In the genomic region with DNA sequence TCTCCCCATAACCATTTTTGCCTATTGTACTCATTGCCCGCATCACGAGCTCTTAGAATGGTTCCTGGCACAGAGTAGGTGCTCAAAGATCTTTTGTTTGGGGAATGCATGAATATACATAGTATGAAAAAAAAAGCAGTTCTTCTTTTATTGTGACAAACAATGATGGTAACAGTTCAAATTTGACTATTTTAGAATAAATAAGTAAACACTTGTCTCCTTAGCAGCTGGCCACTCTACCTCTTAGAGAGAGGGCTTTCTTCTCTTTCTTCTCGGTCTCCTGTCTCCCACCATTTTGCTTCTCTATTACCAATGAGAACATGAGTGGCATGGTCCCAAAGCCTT, we compare ENCODE assay signal across 8 cellular contexts. TPM values are rescaled to one million over a fixed set of nuclear protein-coding genes. Genes with fewer than 3 reads are reported as not detected.
DNase-seq lines count a peak whose midpoint lies in the region; ATAC-seq and TF ChIP-seq lines count a peak whose summit lies in the region.

No MANE protein-coding gene starts in this region.

- DNase-seq in cardiac muscle cell (ENCODE audit: low read depth in 1 of 2, low spot score in 1 of 2) (no peak), Right ventricle myocardium inferior (ENCODE audit: missing footprints) (no peak), HL-60 (ENCODE audit: low read depth in 1 of 2, low spot score in 1 of 2) (no peak), coronary artery (ENCODE audit: low spot score) (no peak), foreskin keratinocyte (no peak), retina (no peak)
- no peak for DNase-seq in stimulated activated CD4-positive, alpha-beta T cell treated with anti-CD3 and anti-CD28 coated beads, Interleukin-1b, Interleukin-23, amount 100 ng/mL, for 48 hours

- peak overlapping the region; percentile 82 to 88 (median 86) for H3K4me3 Mint-ChIP-seq in nephron

- H3K4me3 ChIP-seq in cardiac muscle cell (peak overlapping the region; percentile 98), HL-60 (replicated peaks; ENCODE audit: insufficient read depth, low read length) (peak overlapping the region; percentile 65; the same call in 1 of the 2 replicates), coronary artery (peak overlapping the region; percentile 75)

- no peaks in the 10 kb centered on the region for H3K9me3 ChIP-seq in cardiac muscle cell (ENCODE audit: low read depth)

- H3K36me3 ChIP-seq in cardiac muscle cell = no peaks in the 10 kb centered on the region

- H3K27me3 ChIP-seq in cardiac muscle cell = peaks cover 49% of the 10 kb centered on the region
- H3K27me3 ChIP-seq in HL-60 (ENCODE audit: insufficient read depth, poor library complexity, severe bottlenecking) = peaks cover 59% of the 10 kb centered on the region
- H3K27me3 ChIP-seq in foreskin keratinocyte = peaks cover 93% of the 10 kb centered on the region

- H3K9me3 Mint-ChIP-seq in nephron = no peaks in the 10 kb centered on the region

- ATAC-seq in Right ventricle myocardium inferior (no peak), foreskin keratinocyte (no peak)

- peaks cover 8% of the 10 kb centered on the region for H3K4me1 ChIP-seq in cardiac muscle cell (ENCODE audit: low read depth)
- H3K4me1 ChIP-seq in foreskin keratinocyte = peaks cover 8% of the 10 kb centered on the region

- H3K36me3 Mint-ChIP-seq in nephron (ENCODE audit: low read depth) = no peaks in the 10 kb centered on the region

- H3K27me3 Mint-ChIP-seq in nephron (ENCODE audit: low read depth) = peaks cover 57% of the 10 kb centered on the region

- no peak for TF ChIP-seq CTCF in cardiac muscle cell (IDR thresholded peaks at IDR 0.05; ENCODE audit: low read depth, low read length)
- no peak for TF ChIP-seq CTCF in HL-60 (IDR thresholded peaks at IDR 0.05; ENCODE audit: insufficient read depth, low read length)
- no peak for TF ChIP-seq CTCF in coronary artery (IDR thresholded peaks at IDR 0.05)
- TF ChIP-seq CTCF in nephron (IDR thresholded peaks at IDR 0.05; ENCODE audit: unreplicated experiment in 3 of 3) = no peak
- TF ChIP-seq CTCF in foreskin keratinocyte (conservative IDR thresholded peaks at IDR 0.05) = no peak

- intact Hi-C loops in Right ventricle myocardium inferior (cut with DNase I) = loop anchor here (10.0 kb wide), 1 partner anchor 372 kb away; the partner anchor contains the start of gene MYCBP2

- H3K4me1 Mint-ChIP-seq in nephron = peaks cover 22% of the 10 kb centered on the region

- peak overlapping the region in 1 of 3 experiments; percentile 41 for H3K27ac Mint-ChIP-seq in nephron

- H3K27ac ChIP-seq in cardiac muscle cell = no peak overlapping the region
- no peak overlapping the region for H3K27ac ChIP-seq in HL-60 (replicated peaks)
- H3K27ac ChIP-seq in coronary artery = peak overlapping the region; percentile 71 to 78
- H3K27ac ChIP-seq in foreskin keratinocyte = no peak overlapping the region

RNA-seq across cellular contexts. Expression of gene SLAIN1, which starts 0.7 kb away (rescaled TPM):
- total RNA-seq in cardiac muscle cell (20.0 and 21.2 TPM in 2 replicates), Right ventricle myocardium inferior (4.6 TPM), foreskin keratinocyte (not detected in 2 replicates)
- polyA plus RNA-seq in cardiac muscle cell (21.6 and 26.5 TPM in 2 replicates), foreskin keratinocyte (not detected in 2 replicates)

Comparison
In these comparisons a context has a peak if more than half of its experiments do, and no peak if none do; other contexts are left out.
1. H3K27ac ChIP-seq: peak in coronary artery (2 of 2); none in cardiac muscle cell (single experiment), HL-60 (single experiment) and foreskin keratinocyte (single experiment).
2. Peak in every context shown above with its lines, with median percentiles within 50 percentile points of each other: H3K4me3 ChIP-seq.